ENCODE assay signal across 39 cellular contexts in genomic region chr1:1046767-1047166, GRCh38. TPM values are rescaled to one million over a fixed set of nuclear protein-coding genes. Genes with fewer than 3 reads are reported as not detected.
"Had no signal": no experiment of that assay in that cellular context is flagged by ENCODE, and none has a peak within 500 bp of the region (broad histone marks: within the 10 kb centered on the region; RNA-seq: fewer than 3 reads in every experiment).

No MANE protein-coding gene starts in this region.

- H3K27ac ChIP-seq: cardiac muscle cell, VCaP had no signal

- DNase-seq: activated CD4-positive, alpha-beta memory T cell treated with anti-CD3 and anti-CD28 coated beads, Interleukin-2, amount 10 ng/mL, durations not matched to agents 7 days and 5 days; activated CD4-positive, alpha-beta T cell treated with anti-CD3 and anti-CD28 coated beads for 1 hour; activated CD4-positive, alpha-beta T cell treated with anti-CD3 and anti-CD28 coated beads for 36 hours; activated CD4-positive, alpha-beta T cell treated with anti-CD3 and anti-CD28 coated beads for 48 hours; activated CD4-positive, alpha-beta T cell treated with anti-CD3 and anti-CD28 coated beads, Interleukin-2, amount 10 ng/mL, durations not matched to agents 7 days and 5 days; activated CD4-positive, alpha-beta T cell treated with anti-CD3 and anti-CD28 coated beads, Interleukin-2, amount 50 U/mL, for 48 hours; activated CD4-positive, CD25-positive, alpha-beta regulatory T cell; activated CD8-positive, alpha-beta memory T cell treated with anti-CD3 and anti-CD28 coated beads for 24 hours; activated CD8-positive, alpha-beta memory T cell treated with anti-CD3 and anti-CD28 coated beads, Interleukin-2, amount 10 ng/mL, durations not matched to agents 7 days and 5 days; activated CD8-positive, alpha-beta memory T cell treated with anti-CD3 and anti-CD28 coated beads, Interleukin-2, amount 50 U/mL, for 48 hours; activated CD8-positive, alpha-beta T cell treated with anti-CD3 and anti-CD28 coated beads, Interleukin-2, amount 10 ng/mL, durations not matched to agents 7 days and 5 days; activated effector memory CD4-positive, alpha-beta T cell treated with Interleukin-2 at 50 U/mL for 16 hours; activated gamma-delta T cell; activated naive CD4-positive, alpha-beta T cell treated with anti-CD3 and anti-CD28 coated beads, Interleukin-2, amount 10 ng/mL, durations not matched to agents 7 days and 5 days; activated naive CD4-positive, alpha-beta T cell treated with Interleukin-2 at 50 U/mL for 16 hours; activated naive CD8-positive, alpha-beta T cell treated with anti-CD3 and anti-CD28 coated beads, Interleukin-2, amount 10 ng/mL, durations not matched to agents 7 days and 5 days; activated naive CD8-positive, alpha-beta T cell treated with anti-CD3 and anti-CD28 coated beads, Interleukin-2, amount 50 U/mL, for 24 hours; activated T-cell treated with anti-CD3 and anti-CD28 coated beads, Interleukin-2, amount 50 U/mL, for 24 hours; activated T-cell treated with anti-CD3 and anti-CD28 coated beads, Interleukin-2, amount 50 U/mL, for 48 hours; amygdala; anterior cingulate cortex; caudate nucleus; cerebellar nuclear complex; T-helper 1 cell; T-helper 2 cell; T-helper 9 cell had no signal

- H3K27ac Mint-ChIP-seq: activated CD4-positive, alpha-beta memory T cell treated with anti-CD3 and anti-CD28 coated beads, Interleukin-2, amount 10 ng/mL, durations not matched to agents 7 days and 5 days; activated CD4-positive, alpha-beta T cell treated with anti-CD3 and anti-CD28 coated beads for 36 hours; activated CD4-positive, alpha-beta T cell treated with anti-CD3 and anti-CD28 coated beads, Interleukin-2, amount 10 ng/mL, durations not matched to agents 7 days and 5 days; activated CD8-positive, alpha-beta memory T cell treated with anti-CD3 and anti-CD28 coated beads, Interleukin-2, amount 10 ng/mL, durations not matched to agents 7 days and 5 days; activated CD8-positive, alpha-beta T cell treated with anti-CD3 and anti-CD28 coated beads, Interleukin-2, amount 10 ng/mL, durations not matched to agents 7 days and 5 days; activated naive CD4-positive, alpha-beta T cell treated with anti-CD3 and anti-CD28 coated beads, Interleukin-2, amount 10 ng/mL, durations not matched to agents 7 days and 5 days; activated naive CD4-positive, alpha-beta T cell treated with anti-CD3 and anti-CD28 coated beads, Interleukin-2, amount 50 U/mL, for 24 hours; activated naive CD8-positive, alpha-beta T cell; activated naive CD8-positive, alpha-beta T cell treated with anti-CD3 and anti-CD28 coated beads, Interleukin-2, amount 10 ng/mL, durations not matched to agents 7 days and 5 days; activated naive CD8-positive, alpha-beta T cell treated with anti-CD3 and anti-CD28 coated beads, Interleukin-2, amount 50 U/mL, for 24 hours; activated T-cell treated with anti-CD3 and anti-CD28 coated beads, Interleukin-2, amount 50 U/mL, for 24 hours; activated T-helper 2 cell treated with anti-CD3 and anti-CD28 coated beads, Interferon-gamma antibody, Interleukin-2, Interleukin-4, amounts not matched to agents 10 μg/mL and 5 μg/mL and 100 μg/mL, durations not matched to agents 14 hours and 24 hours and 36 hours; brain; T-helper 1 cell treated with Interleukin-12 subunit alpha and Interleukin-12 subunit beta and Interleukin-4 antibody, amounts not matched to agents 30 μg/mL and 1 μg/mL, for 36 hours; T-helper 2 cell treated with Interferon-gamma antibody and Interleukin-4, amounts not matched to agents 5 μg/mL and 100 μg/mL, for 36 hours had no signal

- ATAC-seq: activated CD4-positive, alpha-beta T cell treated with anti-CD3 and anti-CD28 coated beads for 36 hours; activated CD4-positive, CD25-positive, alpha-beta regulatory T cell treated with anti-CD3 and anti-CD28 coated beads, Interleukin-2, amount 50 U/mL, for 24 hours; activated CD8-positive, alpha-beta memory T cell treated with anti-CD3 and anti-CD28 coated beads, Interleukin-2, amount 10 ng/mL, durations not matched to agents 7 days and 5 days; activated CD8-positive, alpha-beta T cell treated with anti-CD3 and anti-CD28 coated beads, Interleukin-2, amount 10 ng/mL, durations not matched to agents 7 days and 5 days; activated naive CD8-positive, alpha-beta T cell treated with anti-CD3 and anti-CD28 coated beads, Interleukin-2, amount 50 U/mL, for 24 hours had no signal

- H3K4me3 ChIP-seq: cardiac muscle cell had no signal

- H3K4me3 Mint-ChIP-seq: activated CD4-positive, alpha-beta memory T cell treated with anti-CD3 and anti-CD28 coated beads, Interleukin-2, amount 10 ng/mL, durations not matched to agents 7 days and 5 days; activated CD4-positive, alpha-beta T cell treated with anti-CD3 and anti-CD28 coated beads for 36 hours; activated CD4-positive, alpha-beta T cell treated with anti-CD3 and anti-CD28 coated beads, Interleukin-2, amount 10 ng/mL, durations not matched to agents 7 days and 5 days; activated CD8-positive, alpha-beta memory T cell treated with anti-CD3 and anti-CD28 coated beads, Interleukin-2, amount 10 ng/mL, durations not matched to agents 7 days and 5 days; activated CD8-positive, alpha-beta T cell treated with anti-CD3 and anti-CD28 coated beads, Interleukin-2, amount 10 ng/mL, durations not matched to agents 7 days and 5 days; activated naive CD4-positive, alpha-beta T cell treated with anti-CD3 and anti-CD28 coated beads, Interleukin-2, amount 10 ng/mL, durations not matched to agents 7 days and 5 days; activated naive CD4-positive, alpha-beta T cell treated with anti-CD3 and anti-CD28 coated beads, Interleukin-2, amount 50 U/mL, for 24 hours; activated naive CD8-positive, alpha-beta T cell; activated naive CD8-positive, alpha-beta T cell treated with anti-CD3 and anti-CD28 coated beads, Interleukin-2, amount 10 ng/mL, durations not matched to agents 7 days and 5 days; activated naive CD8-positive, alpha-beta T cell treated with anti-CD3 and anti-CD28 coated beads, Interleukin-2, amount 50 U/mL, for 24 hours; activated T-cell treated with anti-CD3 and anti-CD28 coated beads, Interleukin-2, amount 50 U/mL, for 24 hours; brain; central memory CD8-positive, alpha-beta T cell; T-helper 1 cell treated with Interleukin-12 subunit alpha and Interleukin-12 subunit beta and Interleukin-4 antibody, amounts not matched to agents 30 μg/mL and 1 μg/mL, for 36 hours; T-helper 2 cell treated with Interferon-gamma antibody and Interleukin-4, amounts not matched to agents 5 μg/mL and 100 μg/mL, for 36 hours had no signal

- H3K36me3 Mint-ChIP-seq: activated CD8-positive, alpha-beta memory T cell treated with anti-CD3 and anti-CD28 coated beads, Interleukin-2, amount 10 ng/mL, durations not matched to agents 7 days and 5 days; activated naive CD4-positive, alpha-beta T cell treated with anti-CD3 and anti-CD28 coated beads, Interleukin-2, amount 10 ng/mL, durations not matched to agents 7 days and 5 days; activated naive CD4-positive, alpha-beta T cell treated with anti-CD3 and anti-CD28 coated beads, Interleukin-2, amount 50 U/mL, for 24 hours had no signal

- FAIRE-seq: bronchial epithelial cell, TTC549 had no signal

- H3K27me3 Mint-ChIP-seq: activated CD4-positive, alpha-beta memory T cell treated with anti-CD3 and anti-CD28 coated beads, Interleukin-2, amount 10 ng/mL, durations not matched to agents 7 days and 5 days; activated CD4-positive, alpha-beta T cell treated with anti-CD3 and anti-CD28 coated beads for 36 hours; activated CD4-positive, alpha-beta T cell treated with anti-CD3 and anti-CD28 coated beads, Interleukin-2, amount 10 ng/mL, durations not matched to agents 7 days and 5 days; activated CD8-positive, alpha-beta memory T cell treated with anti-CD3 and anti-CD28 coated beads, Interleukin-2, amount 10 ng/mL, durations not matched to agents 7 days and 5 days; activated naive CD4-positive, alpha-beta T cell treated with anti-CD3 and anti-CD28 coated beads, Interleukin-2, amount 10 ng/mL, durations not matched to agents 7 days and 5 days; activated naive CD4-positive, alpha-beta T cell treated with anti-CD3 and anti-CD28 coated beads, Interleukin-2, amount 50 U/mL, for 24 hours; activated naive CD8-positive, alpha-beta T cell; activated naive CD8-positive, alpha-beta T cell treated with anti-CD3 and anti-CD28 coated beads, Interleukin-2, amount 10 ng/mL, durations not matched to agents 7 days and 5 days; activated naive CD8-positive, alpha-beta T cell treated with anti-CD3 and anti-CD28 coated beads, Interleukin-2, amount 50 U/mL, for 24 hours; activated T-cell treated with anti-CD3 and anti-CD28 coated beads, Interleukin-2, amount 50 U/mL, for 24 hours; brain; central memory CD8-positive, alpha-beta T cell had no signal

- H3K27me3 ChIP-seq: cardiac muscle cell had no signal

- H3K4me1 Mint-ChIP-seq: activated CD4-positive, alpha-beta memory T cell treated with anti-CD3 and anti-CD28 coated beads, Interleukin-2, amount 10 ng/mL, durations not matched to agents 7 days and 5 days; activated CD4-positive, alpha-beta T cell treated with anti-CD3 and anti-CD28 coated beads for 36 hours; activated CD4-positive, alpha-beta T cell treated with anti-CD3 and anti-CD28 coated beads, Interleukin-2, amount 10 ng/mL, durations not matched to agents 7 days and 5 days; activated CD8-positive, alpha-beta memory T cell treated with anti-CD3 and anti-CD28 coated beads, Interleukin-2, amount 10 ng/mL, durations not matched to agents 7 days and 5 days; activated naive CD4-positive, alpha-beta T cell treated with anti-CD3 and anti-CD28 coated beads, Interleukin-2, amount 10 ng/mL, durations not matched to agents 7 days and 5 days; activated naive CD4-positive, alpha-beta T cell treated with anti-CD3 and anti-CD28 coated beads, Interleukin-2, amount 50 U/mL, for 24 hours; activated naive CD8-positive, alpha-beta T cell treated with anti-CD3 and anti-CD28 coated beads, Interleukin-2, amount 10 ng/mL, durations not matched to agents 7 days and 5 days; activated naive CD8-positive, alpha-beta T cell treated with anti-CD3 and anti-CD28 coated beads, Interleukin-2, amount 50 U/mL, for 24 hours; brain; central memory CD8-positive, alpha-beta T cell had no signal

- H3K9me3 Mint-ChIP-seq: activated CD4-positive, alpha-beta memory T cell treated with anti-CD3 and anti-CD28 coated beads, Interleukin-2, amount 10 ng/mL, durations not matched to agents 7 days and 5 days; activated CD4-positive, alpha-beta T cell treated with anti-CD3 and anti-CD28 coated beads, Interleukin-2, amount 10 ng/mL, durations not matched to agents 7 days and 5 days; activated naive CD4-positive, alpha-beta T cell treated with anti-CD3 and anti-CD28 coated beads, Interleukin-2, amount 10 ng/mL, durations not matched to agents 7 days and 5 days; activated naive CD4-positive, alpha-beta T cell treated with anti-CD3 and anti-CD28 coated beads, Interleukin-2, amount 50 U/mL, for 24 hours; activated naive CD8-positive, alpha-beta T cell treated with anti-CD3 and anti-CD28 coated beads, Interleukin-2, amount 10 ng/mL, durations not matched to agents 7 days and 5 days; activated naive CD8-positive, alpha-beta T cell treated with anti-CD3 and anti-CD28 coated beads, Interleukin-2, amount 50 U/mL, for 24 hours; activated T-cell treated with anti-CD3 and anti-CD28 coated beads, Interleukin-2, amount 50 U/mL, for 24 hours; activated T-helper 2 cell treated with anti-CD3 and anti-CD28 coated beads, Interferon-gamma antibody, Interleukin-2, Interleukin-4, amounts not matched to agents 10 μg/mL and 5 μg/mL and 100 μg/mL, durations not matched to agents 14 hours and 24 hours and 36 hours; brain; T-helper 1 cell treated with Interleukin-12 subunit alpha and Interleukin-12 subunit beta and Interleukin-4 antibody, amounts not matched to agents 30 μg/mL and 1 μg/mL, for 36 hours; T-helper 2 cell treated with Interferon-gamma antibody and Interleukin-4, amounts not matched to agents 5 μg/mL and 100 μg/mL, for 36 hours had no signal

RNA-seq across cellular contexts. Expression of gene RNF223, which starts 27.3 kb away (rescaled TPM):
- total RNA-seq: activated CD4-positive, alpha-beta memory T cell treated with anti-CD3 and anti-CD28 coated beads, Interleukin-2, amount 10 ng/mL, durations not matched to agents 7 days and 5 days; activated CD4-positive, alpha-beta T cell treated with anti-CD3 and anti-CD28 coated beads for 36 hours; activated CD4-positive, alpha-beta T cell treated with anti-CD3 and anti-CD28 coated beads, Interleukin-2, amount 10 ng/mL, durations not matched to agents 7 days and 5 days; activated CD8-positive, alpha-beta memory T cell treated with anti-CD3 and anti-CD28 coated beads, Interleukin-2, amount 10 ng/mL, durations not matched to agents 7 days and 5 days; activated CD8-positive, alpha-beta T cell treated with anti-CD3 and anti-CD28 coated beads, Interleukin-2, amount 10 ng/mL, durations not matched to agents 7 days and 5 days; activated naive CD8-positive, alpha-beta T cell treated with anti-CD3 and anti-CD28 coated beads, Interleukin-2, amount 10 ng/mL, durations not matched to agents 7 days and 5 days; activated T-helper 2 cell treated with anti-CD3 and anti-CD28 coated beads, Interferon-gamma antibody, Interleukin-2, Interleukin-4, amounts not matched to agents 10 μg/mL and 5 μg/mL and 100 μg/mL, durations not matched to agents 14 hours and 24 hours and 36 hours; chondrocyte had no signal
- polyA plus RNA-seq: cardiac muscle cell had no signal
